ENCODE assay signal across 8 cellular contexts in genomic region chr5:32538031-32538547, GRCh38. TPM values are rescaled to one million over a fixed set of nuclear protein-coding genes. Genes with fewer than 3 reads are reported as not detected.
DNase-seq lines count a peak whose midpoint lies in the region; ATAC-seq and TF ChIP-seq lines count a peak whose summit lies in the region.

No MANE protein-coding gene starts in this region.

- peak overlapping the region; percentile 38; the same call in 1 of the 2 replicates for H3K4me2 ChIP-seq in SK-N-SH

- intact Hi-C loops in left cardiac atrium (cut with DNase I), result no loop called here

- POLR2A ChIA-PET in SK-N-SH (lab: Yijun Ruan, JAX) (no interaction called here), RWPE1 (lab: Yijun Ruan, JAX; ENCODE audit: low non-redundant PET) (no interaction called here)

- no peaks in the 10 kb centered on the region for H3K79me2 ChIP-seq in SK-N-SH (ENCODE audit: insufficient read depth)

- no peaks in the 10 kb centered on the region for H3K9me3 ChIP-seq in SK-N-SH

- CTCF ChIA-PET in SK-N-SH (lab: Yijun Ruan, JAX), result no interaction called here
- CTCF ChIA-PET in RWPE1 (lab: Yijun Ruan, JAX), result no interaction called here

- H3K9ac ChIP-seq in SK-N-SH, result no peak overlapping the region

- H4K20me1 ChIP-seq in SK-N-SH (ENCODE audit: insufficient read depth), result no peaks in the 10 kb centered on the region

- H3K4me1 ChIP-seq in SK-N-SH (ENCODE audit: control insufficient read depth in 1 of 2, insufficient read depth in 2 of 2, low read depth in 1 of 2, low read length in 1 of 2), result peaks cover 5 to 20% of the 10 kb centered on the region in 2 experiments; a peak in 2 of 4 replicates

- TF ChIP-seq EP300 in SK-N-SH (IDR thresholded peaks at IDR 0.05; ENCODE audit: borderline replicate concordance in 1 of 2, low read depth in 1 of 2, low read length in 1 of 2), result no peak

- H3F3A ChIP-seq in SK-N-SH (replicated peaks; ENCODE audit: insufficient read depth), result peaks cover 31% of the 10 kb centered on the region

- no peak for TF ChIP-seq CTCF in SK-N-SH (IDR thresholded peaks at IDR 0.05)
- TF ChIP-seq CTCF in RWPE1 (conservative IDR thresholded peaks at IDR 0.05; ENCODE audit: low read depth), result no peak

- WGBS in SK-N-SH (ENCODE audit: low lambda C conversion rate), result 92% methylated on average over 7 of the region's 7 CpGs

- H3K36me3 ChIP-seq in SK-N-SH (replicated peaks in 1 of 2; ENCODE audit: control insufficient read depth in 1 of 2, insufficient read depth in 2 of 2, low read length in 1 of 2), result no peaks in the 10 kb centered on the region

- TF ChIP-seq RAD21 in SK-N-SH (IDR thresholded peaks at IDR 0.05; ENCODE audit: low read length), result no peak

- H3K4me3 ChIP-seq in SK-N-SH (ENCODE audit: low read depth in 2 of 2, low read length in 1 of 2), result no peak overlapping the region

- H3K27ac ChIP-seq in SK-N-SH (ENCODE audit: low read depth in 2 of 2, low read length in 1 of 2), result peak overlapping the region in 1 of 2 experiments; percentile 85; a peak in 2 of 4 replicates
- peak overlapping the region; percentile 53 for H3K27ac ChIP-seq in RWPE1

- no peaks in the 10 kb centered on the region for H3K27me3 ChIP-seq in SK-N-SH (ENCODE audit: insufficient read depth)

- DNase-seq in SK-N-SH (no peak), RWPE1 (ENCODE audit: low spot score) (no peak), left cardiac atrium (peak; percentile 27), occipital lobe (lab: John Stamatoyannopoulos, UW) (no peak), DMS79 treated with DMSO at 0.1 percent for 48 hours (lab: John Stamatoyannopoulos, UW) (no peak), inferior parietal cortex (ENCODE audit: extremely low spot score) (no peak)

- H2AFZ ChIP-seq in SK-N-SH (ENCODE audit: low read depth), result peak overlapping the region; percentile 81; the same call in 1 of the 2 replicates

- ATAC-seq in SK-N-SH treated with all-trans-retinoic acid at 6 μM for 48 hours (no peak), HG03039 (IDR thresholded peaks at IDR 0.05; ENCODE audit: unreplicated experiment) (peak; percentile 67), left cardiac atrium (peak; percentile 60 to 72)

- H3K9me2 ChIP-seq in SK-N-SH, result no peaks in the 10 kb centered on the region

TF ChIP-seq in SK-N-SH, 30 proteins besides CTCF, POLR2A, EP300 and RAD21 (continues in another document):
- TF ChIP-seq ZBTB33 (IDR thresholded peaks at IDR 0.05; ENCODE audit: borderline replicate concordance, low read depth), result no peak
- TF ChIP-seq FOSL2 (IDR thresholded peaks at IDR 0.05; ENCODE audit: borderline replicate concordance, low read depth), result no peak
- no peak for TF ChIP-seq TCF12 (IDR thresholded peaks at IDR 0.05)
- TF ChIP-seq MXI1 (IDR thresholded peaks at IDR 0.05; ENCODE audit: low read depth, low read length), result no peak
- TF ChIP-seq PBX3 (IDR thresholded peaks at IDR 0.05), result no peak
- no peak for TF ChIP-seq IRF3 (IDR thresholded peaks at IDR 0.05; ENCODE audit: low read depth, low read length)

TF ChIP-seq in SK-N-SH treated with all-trans-retinoic acid at 6 μM for 48 hours, 23 proteins besides CTCF, POLR2A, EP300 and RAD21:
- no peak for TF ChIP-seq RARB (CRISPR knock-in tag; IDR thresholded peaks at IDR 0.05)
- TF ChIP-seq GLIS3 (CRISPR knock-in tag; IDR thresholded peaks at IDR 0.05), result no peak
- TF ChIP-seq ZC3H10 (CRISPR knock-in tag; IDR thresholded peaks at IDR 0.05), result no peak
- TF ChIP-seq BACH2 (CRISPR knock-in tag; IDR thresholded peaks at IDR 0.05; ENCODE audit: borderline replicate concordance), result no peak
- no peak for TF ChIP-seq ZFP3 (CRISPR knock-in tag; IDR thresholded peaks at IDR 0.05)
- TF ChIP-seq PPARA (CRISPR knock-in tag; IDR thresholded peaks at IDR 0.05; ENCODE audit: borderline replicate concordance), result no peak
- TF ChIP-seq TSHZ2 (CRISPR knock-in tag; IDR thresholded peaks at IDR 0.05), result no peak
- TF ChIP-seq ZFP30 (CRISPR knock-in tag; IDR thresholded peaks at IDR 0.05), result no peak
- TF ChIP-seq CSRNP3 (CRISPR knock-in tag; IDR thresholded peaks at IDR 0.05), result no peak
- TF ChIP-seq PATZ1 (CRISPR knock-in tag; IDR thresholded peaks at IDR 0.05; ENCODE audit: borderline replicate concordance), result no peak
- TF ChIP-seq SNAI2 (CRISPR knock-in tag; IDR thresholded peaks at IDR 0.05), result no peak
- TF ChIP-seq ISL1 (CRISPR knock-in tag; IDR thresholded peaks at IDR 0.05), result no peak
- TF ChIP-seq TCF4 (CRISPR knock-in tag; IDR thresholded peaks at IDR 0.05; ENCODE audit: borderline replicate concordance), result no peak
- TF ChIP-seq ESRRG (CRISPR knock-in tag; IDR thresholded peaks at IDR 0.05), result no peak
- TF ChIP-seq OSR1 (CRISPR knock-in tag; IDR thresholded peaks at IDR 0.05), result no peak
- no peak for TF ChIP-seq CSDC2 (CRISPR knock-in tag; IDR thresholded peaks at IDR 0.05)
- no peak for TF ChIP-seq CREB5 (CRISPR knock-in tag; IDR thresholded peaks at IDR 0.05; ENCODE audit: low read depth)
- no peak for TF ChIP-seq ZNF565 (CRISPR knock-in tag; conservative IDR thresholded peaks at IDR 0.05; ENCODE audit: low read depth)
- TF ChIP-seq ARNTL (CRISPR knock-in tag; IDR thresholded peaks at IDR 0.05; ENCODE audit: borderline replicate concordance, low read depth), result no peak

RNA-seq across cellular contexts. Expression of gene SUB1, which starts 47.3 kb away (rescaled TPM):
- 50.8 and 55.4 TPM in 2 replicates for polyA plus RNA-seq in SK-N-SH (2012; rRNA removed)
- polyA plus RNA-seq in SK-N-SH (2012; cell fraction: cytosol; rRNA removed), result 77.3 and 209 TPM in 2 replicates
- polyA plus RNA-seq in SK-N-SH (2012; cell fraction: nucleus; rRNA removed), result 17.9 and 39.8 TPM in 2 replicates
- total RNA-seq in left cardiac atrium (100 to 1,000 TPM; 192 to 204 TPM), occipital lobe (346 TPM)
